Comparison of ENCODE assay signal across 9 cellular contexts in genomic region chr2:174340400-174341300, GRCh38. TPM values are rescaled to one million over a fixed set of nuclear protein-coding genes. Genes with fewer than 3 reads are reported as not detected.
A peak's percentile ranks its signal among the peaks of the same experiment; 100 is the strongest.
DNase-seq lines count a peak whose midpoint lies in the region; ATAC-seq and TF ChIP-seq lines count a peak whose summit lies in the region.
"Had no signal": no experiment of that assay in that cellular context is flagged by ENCODE, and none has a peak within 500 bp of the region (broad histone marks: within the 10 kb centered on the region; RNA-seq: fewer than 3 reads in every experiment).

No MANE protein-coding gene starts in this region.

- peaks cover 80% of the 10 kb centered on the region for H3K27me3 Mint-ChIP-seq in central memory CD8-positive, alpha-beta T cell

- no peaks in the 10 kb centered on the region for H3K9me3 Mint-ChIP-seq in central memory CD8-positive, alpha-beta T cell

- H3K4me3 ChIP-seq in HL-60 (replicated peaks; ENCODE audit: insufficient read depth, low read length) = peak overlapping the region; percentile 28
- peak overlapping the region; percentile 67 for H3K4me3 ChIP-seq in neural cell (ENCODE audit: low read length)

- H2AFZ ChIP-seq in neural cell (ENCODE audit: low read depth, low read length) = no peak overlapping the region

- TF ChIP-seq CTCF in HL-60 (IDR thresholded peaks at IDR 0.05; ENCODE audit: insufficient read depth, low read length) = no peak
- no peak for TF ChIP-seq CTCF in neural cell (IDR thresholded peaks at IDR 0.05; ENCODE audit: poor library complexity, severe bottlenecking)

- H3K9me2 ChIP-seq in neural cell (ENCODE audit: insufficient read depth, low read length) = no peaks in the 10 kb centered on the region

- DNase-seq in DMS53 (lab: John Stamatoyannopoulos, UW) (peak; percentile 81), HL-60 (ENCODE audit: low read depth in 1 of 2, low spot score in 1 of 2) (no peak), cerebellar cortex (ENCODE audit: low spot score) (no peak), COLO829 (ENCODE audit: low spot score) (no peak), germinal center (ENCODE audit: low spot score) (no peak)
- no peak for DNase-seq in central memory CD8-positive, alpha-beta T cell (ENCODE audit: low spot score in 2 of 2)
- DNase-seq: NCI-H187 treated with DMSO at 0.1 percent for 48 hours had no signal

- no peak overlapping the region for H3K4me2 ChIP-seq in neural cell (ENCODE audit: low read length)

- TF ChIP-seq EP300 in neural cell (conservative IDR thresholded peaks at IDR 0.05; ENCODE audit: poor library complexity, severe bottlenecking) = no peak

- H3K27me3 ChIP-seq in HL-60 (ENCODE audit: insufficient read depth, poor library complexity, severe bottlenecking) = peaks cover 85% of the 10 kb centered on the region
- peaks cover 97% of the 10 kb centered on the region for H3K27me3 ChIP-seq in neural cell (ENCODE audit: insufficient read depth, low read depth, low read length)

- no peaks in the 10 kb centered on the region for H3K36me3 ChIP-seq in neural cell (ENCODE audit: insufficient read depth, low read length)

- no peak for ATAC-seq in central memory CD8-positive, alpha-beta T cell (replicated peaks; ENCODE audit: extremely low read depth, poor library complexity, severe bottlenecking)
- no peak for ATAC-seq in GM21737 (IDR thresholded peaks at IDR 0.05; ENCODE audit: unreplicated experiment)

- no peaks in the 10 kb centered on the region for H3K9me3 ChIP-seq in neural cell (ENCODE audit: low read length)

- TF ChIP-seq RAD21 in neural cell (conservative IDR thresholded peaks at IDR 0.05) = no peak

- H3K27ac ChIP-seq in HL-60 (replicated peaks) (no peak overlapping the region), neural cell (ENCODE audit: low read length) (no peak overlapping the region)

- peak overlapping the region; percentile 85 for H3K27ac Mint-ChIP-seq in central memory CD8-positive, alpha-beta T cell (ENCODE audit: low read depth)

- peak overlapping the region; percentile 45 for H3K9ac ChIP-seq in neural cell (ENCODE audit: low read length)

- peaks cover 3% of the 10 kb centered on the region for H3F3A ChIP-seq in neural cell (ENCODE audit: insufficient read depth, low read length, poor library complexity, severe bottlenecking)

- H4K20me1 ChIP-seq in neural cell (ENCODE audit: insufficient read depth) = no peaks in the 10 kb centered on the region

- H3K4me1 Mint-ChIP-seq in central memory CD8-positive, alpha-beta T cell = peaks cover 34% of the 10 kb centered on the region

- peaks cover 31% of the 10 kb centered on the region for H3K79me2 ChIP-seq in neural cell (replicated peaks; ENCODE audit: insufficient read depth, low read length)

- H3K4me3 Mint-ChIP-seq in central memory CD8-positive, alpha-beta T cell = peak overlapping the region; percentile 71

- H3K36me3 Mint-ChIP-seq in central memory CD8-positive, alpha-beta T cell (ENCODE audit: insufficient read depth) = peaks cover 32% of the 10 kb centered on the region

TF ChIP-seq in neural cell, 6 proteins besides CTCF, POLR2A, EP300 and RAD21:
- no peak for TF ChIP-seq REST (IDR thresholded peaks at IDR 0.05; ENCODE audit: borderline replicate concordance)
- TF ChIP-seq POLR2AphosphoS5 (IDR thresholded peaks at IDR 0.05) = peak; percentile 57
- no peak for TF ChIP-seq EZH2 (IDR thresholded peaks at IDR 0.05; ENCODE audit: borderline replicate concordance, insufficient read depth, low read length, poor library complexity, severe bottlenecking)

RNA-seq across cellular contexts. Expression of gene SP9, which starts 5.9 kb away (rescaled TPM):
- polyA plus RNA-seq in neural cell = 1.6 and 2.5 TPM in 2 replicates
- polyA minus RNA-seq in neural cell = 3.7 and 4.1 TPM in 2 replicates

RNA-seq across cellular contexts. Expression of gene SCRN3, which starts 54.9 kb away (rescaled TPM):
- polyA plus RNA-seq in neural cell = 56.7 and 57.1 TPM in 2 replicates
- polyA minus RNA-seq in neural cell = 55.3 and 63.7 TPM in 2 replicates
